In the genomic region with DNA sequence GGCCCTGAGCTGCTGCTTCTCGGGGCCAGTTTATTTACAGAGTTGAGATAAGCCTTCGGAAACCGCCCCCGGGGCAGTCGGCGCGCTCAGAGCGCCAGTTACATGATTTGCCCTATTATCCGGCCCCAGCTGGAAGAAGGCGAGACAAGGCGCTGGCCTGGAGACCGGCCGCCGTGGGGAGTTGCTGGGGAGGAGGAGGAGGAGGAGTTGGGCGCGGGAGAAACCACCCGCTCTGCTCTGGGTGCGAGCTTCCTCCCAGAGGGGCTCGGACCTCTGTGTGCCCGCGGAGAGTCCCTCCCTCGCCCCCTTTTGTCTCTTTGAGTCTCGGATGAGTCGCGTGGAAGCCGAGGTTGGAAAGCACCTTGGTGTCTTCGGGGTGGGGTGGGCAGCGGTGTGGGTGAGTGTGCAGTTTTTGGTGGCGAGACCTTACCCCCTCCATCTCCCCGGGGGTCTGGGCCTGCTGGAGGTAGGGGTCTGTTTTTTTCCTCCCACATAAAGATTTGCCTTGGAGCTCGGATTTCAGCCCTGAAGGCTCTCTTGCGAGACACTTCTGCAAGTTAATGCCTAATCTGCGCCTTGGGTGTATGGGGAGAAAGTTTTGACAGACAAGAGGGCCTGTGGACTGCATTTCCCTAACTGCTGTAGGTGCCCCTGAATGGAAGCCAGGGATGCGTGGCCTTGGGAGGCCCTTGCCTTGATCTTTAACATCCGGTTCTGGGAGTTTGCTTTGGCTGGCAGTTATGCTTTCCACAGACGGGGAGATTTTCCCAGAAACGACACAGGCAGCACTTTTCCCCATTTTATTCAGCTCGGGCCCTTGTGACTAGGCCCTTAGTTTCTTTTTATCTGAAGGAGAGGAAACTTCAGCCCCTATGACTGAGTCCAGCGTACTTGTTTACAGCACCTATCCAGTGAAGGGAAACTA, we compare ENCODE assay signal across 8 cellular contexts.
DNase-seq lines count a peak whose midpoint lies in the region; ATAC-seq, FAIRE-seq and TF ChIP-seq lines count a peak whose summit lies in the region.

No MANE protein-coding gene starts in this region.

- H3K18ac ChIP-seq in H1 (ENCODE audit: extremely low read depth, low read length), result peak overlapping the region; percentile 88

- no peaks in the 10 kb centered on the region; the same call in 1 of the 2 replicates for H4K20me1 ChIP-seq in KMS-11 (ENCODE audit: insufficient read depth)
- H4K20me1 ChIP-seq in H1 (replicated peaks in 1 of 2; ENCODE audit: control insufficient read depth in 1 of 2, insufficient read depth in 2 of 2, low read length in 2 of 2), result no peaks in the 10 kb centered on the region

- peak overlapping the region; percentile 97 for H3K27ac Mint-ChIP-seq in mesothelial cell of epicardium

- no peaks in the 10 kb centered on the region for H3K9me3 Mint-ChIP-seq in mesothelial cell of epicardium

- no peak overlapping the region for H2BK120ac ChIP-seq in H1 (replicated peaks; ENCODE audit: low read depth, low read length)

- H2BK15ac ChIP-seq in H1 (ENCODE audit: low read length), result no peak overlapping the region

- H4K5ac ChIP-seq in H1 (ENCODE audit: insufficient read length, low read depth, low read length), result peak overlapping the region; percentile 50

- no peak overlapping the region for H2BK20ac ChIP-seq in H1 (ENCODE audit: low read length)

- H3K27ac ChIP-seq in KMS-11 (peak overlapping the region; percentile 46), H1 (ENCODE audit: low read depth, low read length) (peak overlapping the region; percentile 86), thoracic aorta (peak overlapping the region; percentile 93 to 95)

- H4K91ac ChIP-seq in H1 (replicated peaks; ENCODE audit: insufficient read length, low read length), result peak overlapping the region; percentile 59

- H2BK5ac ChIP-seq in H1 (ENCODE audit: low read depth, low read length), result peak overlapping the region; percentile 78; the same call in 1 of the 2 replicates

- peaks cover 16% of the 10 kb centered on the region for H3K23me2 ChIP-seq in H1 (ENCODE audit: low read depth, low read length)

- H3K9me3 ChIP-seq in H1 (ENCODE audit: insufficient read depth in 2 of 2, low read depth in 1 of 2, low read length in 1 of 2), result no peaks in the 10 kb centered on the region
- no peaks in the 10 kb centered on the region for H3K9me3 ChIP-seq in thoracic aorta

- H3K4me3 ChIP-seq in AG10803 (ENCODE audit: low read length), result peak overlapping the region; percentile 81
- peak overlapping the region; percentile 41 for H3K4me3 ChIP-seq in KMS-11 (IDR thresholded peaks at IDR 0.05; ENCODE audit: insufficient read depth, low read depth, low read length)
- peak overlapping the region; percentile 91 for H3K4me3 ChIP-seq in WI38 (ENCODE audit: low read depth, low read length)
- peak overlapping the region; percentile 84 to 94 (median 92) for H3K4me3 ChIP-seq in H1 (ENCODE audit: extremely low read depth in 1 of 4, insufficient read depth in 2 of 4, low read depth in 3 of 4, low read length in 4 of 4)
- peak overlapping the region; percentile 86 for H3K4me3 ChIP-seq in thoracic aorta

- peak; percentile 38 for DNase-seq in AG10803 (ENCODE audit: low read depth)
- peak in 1 of 2 experiments; percentile 64 for DNase-seq in H1 (ENCODE audit: low read depth in 1 of 2, low spot score in 2 of 2)
- DNase-seq in mesothelial cell of epicardium (ENCODE audit: low spot score in 2 of 2, unreplicated experiment in 2 of 2), result peak in 1 of 2 experiments; percentile 63
- no peak for DNase-seq in thoracic aorta (ENCODE audit: low spot score)

- H3K36me3 ChIP-seq in KMS-11 (ENCODE audit: insufficient read depth) (no peaks in the 10 kb centered on the region), H1 (ENCODE audit: control insufficient read depth in 2 of 4, insufficient read depth in 4 of 4, low read length in 3 of 4) (no peaks in the 10 kb centered on the region), thoracic aorta (no peaks in the 10 kb centered on the region)

- no peak overlapping the region for H3K23ac ChIP-seq in H1 (ENCODE audit: insufficient read length)

- H3K4ac ChIP-seq in H1 (replicated peaks; ENCODE audit: insufficient read length, low read depth, low read length), result no peak overlapping the region

- H3K79me1 ChIP-seq in H1 (ENCODE audit: low read depth, low read length), result no peaks in the 10 kb centered on the region

- peaks cover 40% of the 10 kb centered on the region for H3K4me1 Mint-ChIP-seq in mesothelial cell of epicardium

- H3K4me1 ChIP-seq in KMS-11 (ENCODE audit: low read depth, poor library complexity, severe bottlenecking) (peaks cover 45% of the 10 kb centered on the region), H1 (replicated peaks in 1 of 4; ENCODE audit: control insufficient read depth in 3 of 4, insufficient read depth in 4 of 4, low read length in 3 of 4) (peaks cover 23 to 37% (median 25%) of the 10 kb centered on the region in 4 experiments), thoracic aorta (ENCODE audit: control insufficient read depth in 1 of 2, low read depth in 2 of 2) (peaks cover 31 to 61% of the 10 kb centered on the region in 2 donors)

- H3K4me2 ChIP-seq in KMS-11 (peak overlapping the region; percentile 94), H1 (ENCODE audit: insufficient read depth in 1 of 2, low read depth in 2 of 2, low read length in 2 of 2) (peak overlapping the region; percentile 79 to 97)

- peak overlapping the region; percentile 77 for H3K56ac ChIP-seq in H1 (replicated peaks; ENCODE audit: insufficient read length, low read depth, low read length)

- TF ChIP-seq CTCF in AG10803 (conservative IDR thresholded peaks at IDR 0.05; ENCODE audit: low read length) (no peak), KMS-11 (conservative IDR thresholded peaks at IDR 0.05; ENCODE audit: low read depth, low read length) (no peak), WI38 (IDR thresholded peaks at IDR 0.05; ENCODE audit: low read depth, low read length) (no peak), H1 (IDR thresholded peaks at IDR 0.05; ENCODE audit: control extremely low read depth in 1 of 3, insufficient read depth in 1 of 3, low read depth in 1 of 3, low read length in 3 of 3) (no peak), mesothelial cell of epicardium (IDR thresholded peaks at IDR 0.05; ENCODE audit: unreplicated experiment) (no peak), thoracic aorta (IDR thresholded peaks at IDR 0.05) (no peak)

- POLR2A ChIA-PET in H1 (lab: Charles Lee; ENCODE audit: partially characterized antibody), result interaction anchor here (0.6 to 11.0 kb wide), 34 partner anchors 9 to 317 kb away, joined by 3 to 71 read pairs (median 5); partner anchors contain the start of gene MACF1

- TF ChIP-seq POLR2A in H1 (IDR thresholded peaks at IDR 0.05; ENCODE audit: control extremely low read depth in 1 of 2, low read depth in 2 of 2, low read length in 2 of 2), result peak; percentile 13 to 28; a peak in 2 of 3 replicates

- FAIRE-seq in H1 (lab: Jason Lieb, UNC), result no peak

- no peaks in the 10 kb centered on the region for H3K36me3 Mint-ChIP-seq in mesothelial cell of epicardium

- TF ChIP-seq RAD21 in H1 (IDR thresholded peaks at IDR 0.05 in 1 of 2, conservative IDR thresholded peaks at IDR 0.05 in 1 of 2; ENCODE audit: low read depth in 2 of 2, low read length in 2 of 2), result no peak

- H3K14ac ChIP-seq in H1 (ENCODE audit: insufficient read length), result no peak overlapping the region

- peak overlapping the region; percentile 43; the same call in 1 of the 2 replicates for H2BK12ac ChIP-seq in H1 (ENCODE audit: low read depth, low read length)

- no peak for TF ChIP-seq EP300 in H1 (IDR thresholded peaks at IDR 0.05; ENCODE audit: borderline replicate concordance in 1 of 2, low read depth in 2 of 2, low read length in 2 of 2)

- ATAC-seq in GM19035 (IDR thresholded peaks at IDR 0.05; ENCODE audit: unreplicated experiment), result peak; percentile 39
- ATAC-seq in thoracic aorta (ENCODE audit: insufficient number of reproducible peaks, low FRiP score, low read depth), result no peak
- no peak for ATAC-seq in GM21786 (IDR thresholded peaks at IDR 0.05; ENCODE audit: unreplicated experiment)

- H3K4me3 Mint-ChIP-seq in mesothelial cell of epicardium, result no peak overlapping the region

- CTCF ChIA-PET in H1 (lab: Charles Lee; ENCODE audit: partially characterized antibody), result interaction anchor here (1.1 to 7.0 kb wide), 9 partner anchors 11 to 153 kb away, joined by 3 to 79 read pairs (median 4); no protein-coding TSS in a partner anchor

- no peak overlapping the region for H2AK5ac ChIP-seq in H1 (ENCODE audit: low read depth, low read length)

- H3K27me3 Mint-ChIP-seq in mesothelial cell of epicardium (ENCODE audit: low read depth), result no peaks in the 10 kb centered on the region

- H3K27me3 ChIP-seq in KMS-11 (ENCODE audit: insufficient read depth, low read depth) (no peaks in the 10 kb centered on the region), H1 (replicated peaks in 1 of 4; ENCODE audit: control insufficient read depth in 3 of 4, extremely low read depth in 1 of 4, insufficient read depth in 3 of 4, low read length in 3 of 4) (no peaks in the 10 kb centered on the region), thoracic aorta (replicated peaks; ENCODE audit: insufficient read depth) (no peaks in the 10 kb centered on the region)

- H3K79me2 ChIP-seq in KMS-11 (ENCODE audit: insufficient read depth, low read depth), result peaks cover 31% of the 10 kb centered on the region
- peaks cover 20 to 72% of the 10 kb centered on the region in 2 experiments for H3K79me2 ChIP-seq in H1 (ENCODE audit: control insufficient read depth in 1 of 2, insufficient read depth in 2 of 2, low read length in 2 of 2)

- H3K9ac ChIP-seq in KMS-11 (peak overlapping the region; percentile 83), H1 (replicated peaks in 1 of 4; ENCODE audit: extremely low read depth in 1 of 4, low read depth in 3 of 4, low read length in 3 of 4) (peak overlapping the region; percentile 64 to 92 (median 86))

- H2AFZ ChIP-seq in KMS-11 (ENCODE audit: low read depth) (peak overlapping the region; percentile 96), H1 (ENCODE audit: low read length) (no peak overlapping the region)

- 2% methylated on average over 22 of the region's 39 CpGs; no CpG with 5 or more reads in 1 of the 2 experiments for WGBS in H1 (ENCODE audit: extremely low coverage in 1 of 2, insufficient coverage in 1 of 2, insufficient read length in 1 of 2, insufficient replicate concordance in 2 of 2, low coverage in 1 of 2, low lambda C conversion rate in 2 of 2, missing lambda C conversion rate in 1 of 2), 2 experiments

- H4K8ac ChIP-seq in H1 (ENCODE audit: extremely low read depth, insufficient read depth, low read length), result peak overlapping the region; percentile 93; the same call in 1 of the 2 replicates

TF ChIP-seq in H1, 55 proteins besides CTCF, POLR2A, EP300 and RAD21 (continues in another document):
- TF ChIP-seq ASH2L (IDR thresholded peaks at IDR 0.05; ENCODE audit: low read length) (peak; percentile 41), RNF2 (IDR thresholded peaks at IDR 0.05; ENCODE audit: borderline replicate concordance, low read depth, low read length, missing control alignments, poor library complexity, severe bottlenecking) (no peak), POLR2AphosphoS5 (IDR thresholded peaks at IDR 0.05; ENCODE audit: low read depth, low read length) (peak; percentile 44; the same call in 1 of the 2 replicates), SAP30 (IDR thresholded peaks at IDR 0.05; ENCODE audit: insufficient read depth, insufficient replicate concordance, low read length) (peak; percentile 37), CHD1 (IDR thresholded peaks at IDR 0.05; ENCODE audit: low read depth, low read length) (no peak)

Comparison
In these comparisons a context has a peak if more than half of its experiments do, and no peak if none do; other contexts are left out.
1. H3K4me3 ChIP-seq: peak in every context shown above with its lines; median percentile 92 in H1; 91 in WI38; 86 in thoracic aorta; 81 in AG10803; 41 in KMS-11.